In genomic region chr6:33249732-33250625, GRCh38 we compare ENCODE assay signal across 8 cellular contexts. TPM values are rescaled to one million over a fixed set of nuclear protein-coding genes. Genes with fewer than 3 reads are reported as not detected.
DNase-seq lines count a peak whose midpoint lies in the region; ATAC-seq and TF ChIP-seq lines count a peak whose summit lies in the region.

No MANE protein-coding gene starts in this region.

- TF ChIP-seq CTCF in mucosa of descending colon (IDR thresholded peaks at IDR 0.05) = no peak

- peaks cover 4% of the 10 kb centered on the region for H3K36me3 ChIP-seq in effector memory CD4-positive, alpha-beta T cell (ENCODE audit: control insufficient read depth, insufficient read depth, low read length)
- H3K36me3 ChIP-seq in mucosa of descending colon (ENCODE audit: low read depth) = no peaks in the 10 kb centered on the region

- peaks cover 37% of the 10 kb centered on the region for H3K4me1 Mint-ChIP-seq in activated naive CD4-positive, alpha-beta T cell treated with anti-CD3 and anti-CD28 coated beads, Interleukin-2, amount 50 U/mL, for 24 hours

- peak overlapping the region; percentile 92 for H3K27ac Mint-ChIP-seq in activated naive CD4-positive, alpha-beta T cell treated with anti-CD3 and anti-CD28 coated beads, Interleukin-2, amount 50 U/mL, for 24 hours

- H3K4me3 ChIP-seq in effector memory CD4-positive, alpha-beta T cell (ENCODE audit: insufficient read depth, low read depth, low read length, poor library complexity, severe bottlenecking) = peak overlapping the region; percentile 54
- no peak overlapping the region for H3K4me3 ChIP-seq in mucosa of descending colon

- H3K27ac ChIP-seq in effector memory CD4-positive, alpha-beta T cell (ENCODE audit: insufficient read depth, low read length, poor library complexity, severe bottlenecking) = peak overlapping the region; percentile 87

- ATAC-seq in mucosa of descending colon (peak; percentile 0), HG02610 (IDR thresholded peaks at IDR 0.05; ENCODE audit: unreplicated experiment) (no peak)

- no peaks in the 10 kb centered on the region for H3K9me3 Mint-ChIP-seq in activated naive CD4-positive, alpha-beta T cell treated with anti-CD3 and anti-CD28 coated beads, Interleukin-2, amount 50 U/mL, for 24 hours

- H3K27me3 Mint-ChIP-seq in activated naive CD4-positive, alpha-beta T cell treated with anti-CD3 and anti-CD28 coated beads, Interleukin-2, amount 50 U/mL, for 24 hours = no peaks in the 10 kb centered on the region

- intact Hi-C loops in mucosa of descending colon (cut with DNase I, micrococcal nuclease) = loop anchor here (5.0 to 10.0 kb wide), 3 partner anchors 133 to 235 kb away; no protein-coding TSS in a partner anchor

- no peak for DNase-seq in activated naive CD4-positive, alpha-beta T cell treated with anti-CD3 and anti-CD28 coated beads, Interleukin-2, amount 50 U/mL, for 16 hours
- DNase-seq in RPMI7951 (ENCODE audit: low read depth) (peak; percentile 95), mucosa of descending colon (peak; percentile 17 to 53 (median 37)), retina (no peak), COLO829 (ENCODE audit: low spot score) (no peak)
- DNase-seq in effector memory CD4-positive, alpha-beta T cell = no peak

- H3K4me3 Mint-ChIP-seq in activated naive CD4-positive, alpha-beta T cell treated with anti-CD3 and anti-CD28 coated beads, Interleukin-2, amount 50 U/mL, for 24 hours = peak overlapping the region; percentile 91

- no peaks in the 10 kb centered on the region for H3K27me3 ChIP-seq in effector memory CD4-positive, alpha-beta T cell (replicated peaks; ENCODE audit: control insufficient read depth, insufficient read depth, low read length, poor library complexity, severe bottlenecking)

- H3K4me1 ChIP-seq in effector memory CD4-positive, alpha-beta T cell (ENCODE audit: control insufficient read depth, insufficient read depth, low read length, poor library complexity, severe bottlenecking) = peaks cover 24% of the 10 kb centered on the region
- H3K4me1 ChIP-seq in mucosa of descending colon (ENCODE audit: low read depth) = peaks cover 15% of the 10 kb centered on the region

- peaks cover 10% of the 10 kb centered on the region for H3K36me3 Mint-ChIP-seq in activated naive CD4-positive, alpha-beta T cell treated with anti-CD3 and anti-CD28 coated beads, Interleukin-2, amount 50 U/mL, for 24 hours

- no peaks in the 10 kb centered on the region for H3K9me3 ChIP-seq in effector memory CD4-positive, alpha-beta T cell (ENCODE audit: control insufficient read depth, low read length)
- no peaks in the 10 kb centered on the region for H3K9me3 ChIP-seq in mucosa of descending colon

RNA-seq across cellular contexts. Expression of gene VPS52, which starts 21.7 kb away (rescaled TPM):
- total RNA-seq in RPMI7951 (2014; rRNA removed; shearing (Covaris generic)) = 30.7 and 43.1 TPM in 2 replicates
- 10 to 100 TPM; 58.2 to 82.6 (median 72.7) TPM for total RNA-seq in mucosa of descending colon

RNA-seq across cellular contexts. Expression of gene RPS18, which starts 21.9 kb away (rescaled TPM):
- total RNA-seq in RPMI7951 (2014; rRNA removed; shearing (Covaris generic)) = 3,254 and 3,442 TPM in 2 replicates
- total RNA-seq in mucosa of descending colon = 1,000 to 10,000 TPM; 1,579 to 1,936 (median 1,680) TPM

RNA-seq across cellular contexts. Expression of gene B3GALT4, which starts 26.9 kb away (rescaled TPM):
- total RNA-seq in RPMI7951 (2014; rRNA removed; shearing (Covaris generic)) = 2.0 TPM in 2 replicates
- total RNA-seq in mucosa of descending colon = 10 to 100 TPM; 21.6 to 41.7 (median 24.2) TPM

RNA-seq across cellular contexts. Expression of gene WDR46, which starts 39.1 kb away (rescaled TPM):
- total RNA-seq in RPMI7951 (2014; rRNA removed; shearing (Covaris generic)) = 106 and 109 TPM in 2 replicates
- total RNA-seq in mucosa of descending colon = 10 to 100 TPM; 25.5 to 37.9 (median 30.9) TPM

RNA-seq across cellular contexts. Expression of gene PFDN6, which starts 39.4 kb away (rescaled TPM):
- total RNA-seq in RPMI7951 (2014; rRNA removed; shearing (Covaris generic)) = 76.7 and 134 TPM in 2 replicates
- total RNA-seq in mucosa of descending colon = 10 to 100 TPM; 37.9 to 50.1 (median 40.2) TPM

Comparison
In these comparisons a context has a peak if more than half of its experiments do, and no peak if none do; other contexts are left out.
1. DNase-seq: peak in RPMI7951 (single experiment) and mucosa of descending colon (3 of 3); none in activated naive CD4-positive, alpha-beta T cell treated with anti-CD3 and anti-CD28 coated beads, Interleukin-2, amount 50 U/mL, for 16 hours (single experiment), effector memory CD4-positive, alpha-beta T cell (0 of 3), retina (single experiment) and COLO829 (single experiment).